In the genomic region with DNA sequence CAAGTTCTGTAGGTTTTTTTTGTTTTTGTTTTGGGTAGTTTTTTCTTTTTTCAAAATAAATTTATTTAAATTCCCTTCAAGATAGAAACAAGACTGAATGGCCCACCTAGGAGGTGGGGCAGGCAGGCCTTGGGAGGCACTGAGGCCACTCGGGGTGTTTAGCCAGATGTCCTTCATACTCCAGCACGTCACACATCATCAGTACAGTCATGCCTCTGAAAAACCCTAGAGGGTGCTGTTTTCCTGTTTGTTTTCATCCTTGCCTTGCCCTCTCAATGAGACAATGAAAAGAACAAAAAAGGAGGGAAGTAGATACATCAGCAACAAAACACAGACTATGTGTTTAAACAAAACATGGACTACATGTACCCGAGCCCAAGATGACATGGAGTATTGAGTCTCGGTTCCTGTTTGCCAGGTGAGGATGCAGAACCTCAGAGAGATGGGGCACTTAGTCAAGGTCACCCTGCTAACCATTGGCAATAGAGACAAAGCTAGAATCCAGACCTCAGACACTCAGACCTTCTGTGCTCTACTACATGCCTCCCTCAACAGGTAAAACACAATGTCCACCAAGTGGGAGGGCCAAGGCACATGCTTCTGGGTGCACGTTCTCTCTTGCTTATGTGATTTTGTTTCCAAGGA, we compare ENCODE assay signal across 8 cellular contexts. TPM values are rescaled to one million over a fixed set of nuclear protein-coding genes. Genes with fewer than 3 reads are reported as not detected.
A peak's percentile ranks its signal among the peaks of the same experiment; 100 is the strongest.
DNase-seq lines count a peak whose midpoint lies in the region; ATAC-seq and TF ChIP-seq lines count a peak whose summit lies in the region.

No MANE protein-coding gene starts in this region.

- no peaks in the 10 kb centered on the region for H3K27me3 ChIP-seq in right lobe of liver

- no peaks in the 10 kb centered on the region for H3K4me1 ChIP-seq in right lobe of liver

- no peaks in the 10 kb centered on the region for H3K36me3 ChIP-seq in right lobe of liver

- no peak overlapping the region for H3K27ac ChIP-seq in right lobe of liver

- intact Hi-C loops in right lobe of liver (cut with DNase I), result no loop called here

- no peak overlapping the region for H3K4me3 ChIP-seq in right lobe of liver

- TF ChIP-seq CTCF in right lobe of liver (IDR thresholded peaks at IDR 0.05), result peak; percentile 51 to 73 (median 64)

- DNase-seq in Caki2 (ENCODE audit: low read depth), result peak; percentile 30
- peak; percentile 57 for DNase-seq in NCI-H774 (lab: John Stamatoyannopoulos, UW)
- DNase-seq in cerebellar cortex (ENCODE audit: low spot score), result peak; percentile 13
- no peak for DNase-seq in right lobe of liver
- no peak for DNase-seq in retina

- WGBS in right lobe of liver (ENCODE audit: insufficient coverage, low coverage, low lambda C conversion rate, missing lambda C conversion rate), result 28% methylated on average over 4 of the region's 5 CpGs

- no peaks in the 10 kb centered on the region for H3K9me3 ChIP-seq in right lobe of liver

- TF ChIP-seq POLR2A in right lobe of liver (IDR thresholded peaks at IDR 0.05), result no peak

- in situ Hi-C loops in Caki2 (cut with HindIII; ENCODE audit: low pct_unique_long_range_greater_than_20kb, low sequenced_read_pairs), result no loop called here

- peak; percentile 87 for ATAC-seq in GM18867 (IDR thresholded peaks at IDR 0.05; ENCODE audit: unreplicated experiment)
- ATAC-seq in HG03159 (IDR thresholded peaks at IDR 0.05; ENCODE audit: unreplicated experiment), result peak; percentile 94
- peak; percentile 88 to 95 (median 90) for ATAC-seq in right lobe of liver
- no peak for ATAC-seq in HG03095 (IDR thresholded peaks at IDR 0.05; ENCODE audit: unreplicated experiment)

RNA-seq across cellular contexts. Expression of a gene that starts 26.8 kb away (rescaled TPM):
- not detected in 2 replicates for total RNA-seq in Caki2 (2014; rRNA removed; shearing (Covaris generic); ENCODE audit: low replicate concordance)
- total RNA-seq in right lobe of liver, result under 1 TPM; 0.18 to 0.42 (median 0.29) TPM

Comparison
In these comparisons a context has a peak if more than half of its experiments do, and no peak if none do; other contexts are left out.
1. DNase-seq: peak in Caki2 (single experiment), NCI-H774 (single experiment) and cerebellar cortex (single experiment); none in right lobe of liver (0 of 3) and retina (single experiment).